8 cellular contexts compared by ENCODE assay signal in the genomic region with DNA sequence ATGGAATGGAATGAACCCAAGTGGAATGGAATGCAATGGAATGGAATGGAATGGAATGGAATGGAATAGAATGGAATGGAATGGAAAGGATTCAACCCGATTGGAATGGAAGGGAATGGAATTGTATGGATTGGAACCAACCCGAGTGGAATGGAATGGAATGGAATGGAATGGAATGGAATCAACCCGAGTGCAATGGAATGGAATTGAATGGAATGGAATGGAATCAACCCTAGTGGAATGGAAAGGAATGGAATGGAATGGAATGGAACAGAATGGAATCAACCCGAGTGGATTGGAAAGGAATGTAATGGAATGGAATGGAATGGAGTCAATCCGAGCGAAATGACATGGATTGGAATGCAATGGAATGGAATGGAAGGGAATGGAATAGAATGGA.
DNase-seq lines count a peak whose midpoint lies in the region; ATAC-seq, FAIRE-seq and TF ChIP-seq lines count a peak whose summit lies in the region.
"Not testable (repeated sequence)": the region's sequence is repeated elsewhere in the genome, so short reads cannot be mapped to it uniquely, and the experiment has no call there.

No MANE protein-coding gene starts in this region.

- peaks cover 0 to 33% (median 3%) of the 10 kb centered on the region in 4 donors for H3K9me3 ChIP-seq in right lobe of liver
- H3K9me3 ChIP-seq in small intestine (ENCODE audit: control insufficient read depth, low read depth), result not testable (repeated sequence)

- H3K27ac ChIP-seq in right lobe of liver; small intestine (ENCODE audit: low read depth in 1 of 2, low read length in 1 of 2): not testable (repeated sequence)

- FAIRE-seq in small intestine (lab: Jason Lieb, UNC), result not testable (repeated sequence)

- not testable (repeated sequence) for H3K4me3 ChIP-seq in fibroblast of the aortic adventitia (ENCODE audit: low read depth, low read length); right lobe of liver; small intestine (ENCODE audit: low read depth in 1 of 2, low read length in 2 of 2)

- WGBS in right lobe of liver (ENCODE audit: insufficient coverage, low coverage, low lambda C conversion rate, missing lambda C conversion rate), result 41% methylated on average over 6 of the region's 6 CpGs
- whole genome bisulfite sequencing in small intestine, 3 donors, result 68 to 73% (median 69%) methylated on average over 6 of the region's 6 CpGs

- not testable (repeated sequence) for TF ChIP-seq POLR2A in right lobe of liver (IDR thresholded peaks at IDR 0.05)

- H3K27me3 ChIP-seq in right lobe of liver; small intestine (ENCODE audit: control insufficient read depth in 2 of 2, insufficient read depth in 2 of 2, low read length in 2 of 2): not testable (repeated sequence)

- DNase-seq in ELR (ENCODE audit: low read depth) (peak; percentile 22), NAMALWA (ENCODE audit: low spot score) (peak; percentile 40), astrocyte of the hippocampus (ENCODE audit: low read depth, low spot score) (peak; percentile 45), fibroblast of the aortic adventitia (ENCODE audit: low read depth) (peak; percentile 59), small intestine (peak; percentile 40)
- DNase-seq in right lobe of liver, result not testable (repeated sequence)

- not testable (repeated sequence) for H3K4me1 ChIP-seq in right lobe of liver; small intestine (ENCODE audit: control insufficient read depth in 2 of 2, insufficient read depth in 1 of 2, low read depth in 1 of 2, low read length in 1 of 2)

- not testable (repeated sequence) for TF ChIP-seq CTCF in fibroblast of the aortic adventitia (IDR thresholded peaks at IDR 0.05; ENCODE audit: insufficient read depth, low read length); right lobe of liver (IDR thresholded peaks at IDR 0.05)

- H3K36me3 ChIP-seq in right lobe of liver; small intestine (ENCODE audit: control insufficient read depth in 2 of 2, insufficient read depth in 2 of 2, low read length in 2 of 2): not testable (repeated sequence)

- ATAC-seq in GM21360 (IDR thresholded peaks at IDR 0.05; ENCODE audit: unreplicated experiment) (peak; percentile 41), HG02970 (IDR thresholded peaks at IDR 0.05; ENCODE audit: low FRiP score, unreplicated experiment) (peak; percentile 40), right lobe of liver (peak; percentile 67 to 75 (median 74))

- intact Hi-C loops in right lobe of liver (cut with DNase I), result not testable (repeated sequence)
